9 cellular contexts compared by ENCODE assay signal in the genomic region with DNA sequence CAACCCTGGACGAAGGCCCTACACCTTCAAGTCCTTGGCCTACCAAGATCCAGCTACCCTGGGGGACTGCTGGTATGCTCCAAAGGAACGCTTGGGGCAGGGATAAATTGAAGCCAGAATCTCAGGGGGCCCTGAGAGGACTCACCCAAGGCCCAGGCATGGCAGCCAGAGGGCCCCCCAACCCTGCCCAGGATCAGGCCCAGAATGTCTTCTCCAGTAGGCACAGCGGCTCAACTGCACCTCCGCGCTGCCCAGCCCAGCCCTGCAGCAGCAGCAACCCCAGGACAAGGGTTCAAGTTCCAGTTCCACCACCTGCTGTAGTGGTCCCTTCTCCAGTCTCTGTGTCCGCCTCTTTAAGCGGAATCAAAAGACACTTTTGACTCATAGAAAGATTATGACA. TPM values are rescaled to one million over a fixed set of nuclear protein-coding genes. Genes with fewer than 3 reads are reported as not detected.
DNase-seq lines count a peak whose midpoint lies in the region; ATAC-seq and TF ChIP-seq lines count a peak whose summit lies in the region.
"Had no signal": no experiment of that assay in that cellular context is flagged by ENCODE, and none has a peak within 500 bp of the region (broad histone marks: within the 10 kb centered on the region; RNA-seq: fewer than 3 reads in every experiment).

No MANE protein-coding gene starts in this region.

- CTCF ChIA-PET in activated CD4-positive, alpha-beta T cell treated with anti-CD3 and anti-CD28 coated beads for 36 hours (lab: Charles Lee) = interaction anchor here (0.6 to 3.7 kb wide), 6 partner anchors 9 to 278 kb away, joined by 3 to 37 read pairs (median 3); no protein-coding TSS in a partner anchor

- H3K9me3 ChIP-seq in hepatocyte (ENCODE audit: low read depth) = no peaks in the 10 kb centered on the region

- no peak overlapping the region for H3K4me3 ChIP-seq in hepatocyte

- peaks cover 61% of the 10 kb centered on the region for H3K79me2 ChIP-seq in hepatocyte

- 93% methylated on average over 7 of the region's 7 CpGs for WGBS in hepatocyte (ENCODE audit: low lambda C conversion rate, missing lambda C conversion rate)

- DNase-seq in activated CD4-positive, alpha-beta T cell treated with anti-CD3 and anti-CD28 coated beads for 36 hours = no peak
- no peak for DNase-seq in activated CD4-positive, alpha-beta T cell treated with anti-CD3 and anti-CD28 coated beads, Interleukin-2, amount 50 U/mL, for 1 hour
- DNase-seq in hepatocyte (ENCODE audit: low spot score) (no peak), NCI-H82 (lab: John Stamatoyannopoulos, UW) (no peak), cerebellar nuclear complex (lab: John Stamatoyannopoulos, UW) (no peak)
- DNase-seq in stimulated activated naive B cell treated with anti-CD40 and anti-IgM and Interleukin-4, amounts not matched to agents 10 μg/mL and 1 μg/mL and 100 μg/mL, for 72 hours = no peak

- POLR2A ChIA-PET in activated CD4-positive, alpha-beta T cell treated with anti-CD3 and anti-CD28 coated beads for 36 hours (lab: Charles Lee) = interaction anchor here (0.6 to 2.7 kb wide), 2 partner anchors 17 to 740 kb away, joined by 3 to 29 read pairs; no protein-coding TSS in a partner anchor

- peaks cover 17% of the 10 kb centered on the region for H3K4me1 Mint-ChIP-seq in activated CD4-positive, alpha-beta T cell treated with anti-CD3 and anti-CD28 coated beads for 36 hours
- peaks cover 13 to 27% of the 10 kb centered on the region in 2 donors for H3K4me1 Mint-ChIP-seq in stimulated activated naive B cell treated with anti-CD40 and anti-IgM and Interleukin-4, amounts not matched to agents 10 μg/mL and 1 μg/mL and 100 μg/mL, for 72 hours

- no peaks in the 10 kb centered on the region for H3K27me3 Mint-ChIP-seq in activated CD4-positive, alpha-beta T cell treated with anti-CD3 and anti-CD28 coated beads for 36 hours
- no peaks in the 10 kb centered on the region for H3K27me3 Mint-ChIP-seq in stimulated activated naive B cell treated with anti-CD40 and anti-IgM and Interleukin-4, amounts not matched to agents 10 μg/mL and 1 μg/mL and 100 μg/mL, for 72 hours

- H3K36me3 ChIP-seq in hepatocyte (replicated peaks; ENCODE audit: insufficient read depth, low read depth) = no peaks in the 10 kb centered on the region

- peak overlapping the region; percentile 94 for H3K27ac Mint-ChIP-seq in activated CD4-positive, alpha-beta T cell treated with anti-CD3 and anti-CD28 coated beads for 36 hours
- H3K27ac Mint-ChIP-seq in stimulated activated naive B cell treated with anti-CD40 and anti-IgM and Interleukin-4, amounts not matched to agents 10 μg/mL and 1 μg/mL and 100 μg/mL, for 72 hours = peak overlapping the region; percentile 98

- H3K27me3 ChIP-seq in hepatocyte = no peaks in the 10 kb centered on the region

- no peak for ATAC-seq in activated CD4-positive, alpha-beta T cell treated with anti-CD3 and anti-CD28 coated beads for 36 hours
- no peak for ATAC-seq in stimulated activated naive B cell treated with anti-CD40 and anti-IgM and Interleukin-4, amounts not matched to agents 10 μg/mL and 1 μg/mL and 100 μg/mL, for 72 hours (replicated peaks)
- ATAC-seq in HG03342 (IDR thresholded peaks at IDR 0.05; ENCODE audit: unreplicated experiment) = no peak

- peak overlapping the region; percentile 96 for H3K4me2 ChIP-seq in hepatocyte

- no peaks in the 10 kb centered on the region for H3K9me3 Mint-ChIP-seq in activated CD4-positive, alpha-beta T cell treated with anti-CD3 and anti-CD28 coated beads for 36 hours (ENCODE audit: low read depth)
- H3K9me3 Mint-ChIP-seq in stimulated activated naive B cell treated with anti-CD40 and anti-IgM and Interleukin-4, amounts not matched to agents 10 μg/mL and 1 μg/mL and 100 μg/mL, for 72 hours = no peaks in the 10 kb centered on the region

- no peak overlapping the region for H2AFZ ChIP-seq in hepatocyte

- peaks cover 9% of the 10 kb centered on the region for H3K36me3 Mint-ChIP-seq in activated CD4-positive, alpha-beta T cell treated with anti-CD3 and anti-CD28 coated beads for 36 hours (ENCODE audit: low read depth)
- peaks cover 13 to 15% of the 10 kb centered on the region in 2 donors for H3K36me3 Mint-ChIP-seq in stimulated activated naive B cell treated with anti-CD40 and anti-IgM and Interleukin-4, amounts not matched to agents 10 μg/mL and 1 μg/mL and 100 μg/mL, for 72 hours

- TF ChIP-seq CTCF in VCaP (conservative IDR thresholded peaks at IDR 0.05) = no peak
- TF ChIP-seq CTCF in hepatocyte (IDR thresholded peaks at IDR 0.05; ENCODE audit: poor library complexity) = no peak

- H4K20me1 ChIP-seq in hepatocyte (ENCODE audit: insufficient read depth, poor library complexity, severe bottlenecking) = no peaks in the 10 kb centered on the region

- intact Hi-C loops in activated CD4-positive, alpha-beta T cell treated with anti-CD3 and anti-CD28 coated beads for 36 hours (cut with DNase I, micrococcal nuclease) = loop anchor here (2.0 to 5.0 kb wide), 5 partner anchors 57 to 687 kb away; partner anchors contain the start of genes CDIP1 (in 1 of the 2), NUDT16L1 (in 1 of the 2) and SEC14L5 (in 1 of the 2)

- H3K27ac ChIP-seq in VCaP = peak overlapping the region; percentile 93
- peak overlapping the region; percentile 95 for H3K27ac ChIP-seq in hepatocyte

- H3K4me1 ChIP-seq in hepatocyte (ENCODE audit: insufficient read depth) = peaks cover 6% of the 10 kb centered on the region

- H3K4me3 Mint-ChIP-seq in activated CD4-positive, alpha-beta T cell treated with anti-CD3 and anti-CD28 coated beads for 36 hours = peak overlapping the region; percentile 84
- H3K4me3 Mint-ChIP-seq in stimulated activated naive B cell treated with anti-CD40 and anti-IgM and Interleukin-4, amounts not matched to agents 10 μg/mL and 1 μg/mL and 100 μg/mL, for 72 hours = peak overlapping the region; percentile 92 to 95

- H3K9me2 ChIP-seq in hepatocyte (replicated peaks; ENCODE audit: insufficient read depth) = no peaks in the 10 kb centered on the region

RNA-seq across cellular contexts. Expression of gene TFAP4, which starts 2.2 kb away (rescaled TPM):
- total RNA-seq in activated CD4-positive, alpha-beta T cell treated with anti-CD3 and anti-CD28 coated beads for 36 hours = 10 to 100 TPM; 31.0 to 42.4 TPM
- 6.1 and 11.4 TPM in 2 replicates for total RNA-seq in hepatocyte
- polyA plus RNA-seq in hepatocyte = 3.1 and 4.2 TPM in 2 replicates

RNA-seq across cellular contexts. Expression of gene SRL, which starts 28.7 kb away (rescaled TPM):
- total RNA-seq in activated CD4-positive, alpha-beta T cell treated with anti-CD3 and anti-CD28 coated beads for 36 hours = not detected
- total RNA-seq in hepatocyte = 1.1 and 1.2 TPM in 2 replicates
- 0.83 TPM in 1 of 2 replicates, not detected in the other for polyA plus RNA-seq in hepatocyte
- total RNA-seq: HT-29 had no signal

RNA-seq across cellular contexts. Expression of gene GLIS2, which starts 45.3 kb away (rescaled TPM):
- total RNA-seq in activated CD4-positive, alpha-beta T cell treated with anti-CD3 and anti-CD28 coated beads for 36 hours = under 1 TPM; 0.27 to 0.30 TPM
- 3.6 TPM in 2 replicates for total RNA-seq in hepatocyte
- 11.3 and 12.2 TPM in 2 replicates for polyA plus RNA-seq in hepatocyte
